In genomic region chr2:69936913-69937312, GRCh38 we compare ENCODE assay signal across 25 cellular contexts. TPM values are rescaled to one million over a fixed set of nuclear protein-coding genes. Genes with fewer than 3 reads are reported as not detected.
DNase-seq lines count a peak whose midpoint lies in the region; ATAC-seq, FAIRE-seq and TF ChIP-seq lines count a peak whose summit lies in the region.
"Had no signal": no experiment of that assay in that cellular context is flagged by ENCODE, and none has a peak within 500 bp of the region (broad histone marks: within the 10 kb centered on the region; RNA-seq: fewer than 3 reads in every experiment).

No MANE protein-coding gene starts in this region.

- no peak for TF ChIP-seq POLR2A in IMR-90 (IDR thresholded peaks at IDR 0.05; ENCODE audit: low read depth, low read length)

- POLR2A ChIA-PET in IMR-90 (lab: Charles Lee; ENCODE audit: unreplicated experiment), result no interaction called here

- H2BK120ac ChIP-seq in IMR-90 (ENCODE audit: low read depth, low read length), result no peak overlapping the region
- H2BK120ac ChIP-seq in trophoblast cell (ENCODE audit: insufficient read depth, low read length, poor library complexity), result no peak overlapping the region

- CTCF ChIA-PET in IMR-90 (lab: Yijun Ruan, JAX), result no interaction called here

- no peak overlapping the region for H4K12ac ChIP-seq in trophoblast cell (ENCODE audit: low read depth, low read length)

- 75% methylated on average over 6 of the region's 11 CpGs; no CpG with 5 or more reads in 1 of the 2 experiments for WGBS in IMR-90 (ENCODE audit: extremely low coverage in 2 of 2, insufficient read length in 1 of 2), 2 experiments
- no CpG with 5 or more reads among the region's 11 CpGs for WGBS in trophoblast cell (ENCODE audit: extremely low coverage, insufficient coverage, insufficient read length)

- in situ Hi-C loops in IMR-90 (cut with MboI; ENCODE audit: low sequenced_read_pairs), result no loop called here

- no peaks in the 10 kb centered on the region for H3K9me3 Mint-ChIP-seq in effector memory CD8-positive, alpha-beta T cell
- H3K9me3 Mint-ChIP-seq: activated B cell treated with CpG ODN at 0.5 μM for 24 hours; CD4-positive, alpha-beta T cell; HFFc6; naive thymus-derived CD4-positive, alpha-beta T cell had no signal

- no peaks in the 10 kb centered on the region for H3K79me2 ChIP-seq in trophoblast cell (ENCODE audit: control insufficient read depth, insufficient read depth, low read length, poor library complexity)
- H3K79me2 ChIP-seq: parathyroid adenoma had no signal

- H3K14ac ChIP-seq in IMR-90 (replicated peaks; ENCODE audit: low read depth, low read length) (no peak overlapping the region; the same call in 1 of the 2 replicates), trophoblast cell (ENCODE audit: low read length) (no peak overlapping the region)

- no peak overlapping the region for H3K9ac ChIP-seq in IMR-90 (ENCODE audit: low read depth, low read length)
- no peak overlapping the region for H3K9ac ChIP-seq in trophoblast cell (ENCODE audit: low read length)
- H3K9ac ChIP-seq: parathyroid adenoma had no signal

- H2BK15ac ChIP-seq in IMR-90 (ENCODE audit: low read depth, low read length), result no peak overlapping the region; the same call in 2 of the 3 replicates

- no peak overlapping the region for H4K5ac ChIP-seq in IMR-90 (ENCODE audit: low read depth, low read length)

- peaks cover 15 to 16% of the 10 kb centered on the region in 2 donors for H3K4me1 Mint-ChIP-seq in effector memory CD8-positive, alpha-beta T cell (ENCODE audit: low read depth in 2 of 2)

- H3K27me3 ChIP-seq in IMR-90 (ENCODE audit: control insufficient read depth, insufficient read depth, low read length) (no peaks in the 10 kb centered on the region), trophoblast cell (ENCODE audit: insufficient read depth, low read length) (no peaks in the 10 kb centered on the region)
- H3K27me3 ChIP-seq: cardiac muscle cell, MG63 had no signal

- H4K91ac ChIP-seq in IMR-90 (ENCODE audit: insufficient read depth, low read depth, low read length) (peak overlapping the region; percentile 9; the same call in 1 of the 2 replicates), trophoblast cell (ENCODE audit: low read depth, low read length) (no peak overlapping the region)

- H3K4me1 ChIP-seq in IMR-90 (ENCODE audit: control insufficient read depth, insufficient read depth, low read length) (peaks cover 10% of the 10 kb centered on the region), trophoblast cell (ENCODE audit: control insufficient read depth in 1 of 2, insufficient read depth in 2 of 2, low read length in 2 of 2) (peaks cover 0 to 3% of the 10 kb centered on the region in 2 experiments)
- H3K4me1 ChIP-seq: parathyroid adenoma had no signal

- no peak for FAIRE-seq in urothelium cell line (lab: Jason Lieb, UNC)
- FAIRE-seq: K562 had no signal

- peak; percentile 59 for DNase-seq in EH (ENCODE audit: low read depth)
- peak; percentile 28 for DNase-seq in IMR-90
- DNase-seq in effector memory CD8-positive, alpha-beta T cell, result no peak
- DNase-seq in trophoblast cell, result no peak
- DNase-seq in DMS53 (lab: John Stamatoyannopoulos, UW), result no peak
- DNase-seq in urothelium cell line (ENCODE audit: low spot score), result no peak
- DNase-seq: activated B cell treated with CpG ODN at 0.5 μM for 24 hours; activated gamma-delta T cell; CD4-positive, alpha-beta T cell; DMS 273 treated with DMSO at 0.1 percent for 48 hours; GDM1; HFFc6; MG63; naive thymus-derived CD4-positive, alpha-beta T cell; NCI-H1417; NCI-H446; OCI-M1; right cardiac atrium; stimulated activated CD4-positive, alpha-beta T cell treated with anti-CD3 and anti-CD28 coated beads, Interleukin-12 subunit alpha, Interleukin-12 subunit beta, amount 100 ng/mL, for 4 hours; stimulated activated CD4-positive, alpha-beta T cell treated with anti-CD3 and anti-CD28 coated beads, Interleukin-4, amount 100 ng/mL, for 24 hours; stimulated activated naive CD4-positive, alpha-beta T cell had no signal

- no peak overlapping the region for H2BK20ac ChIP-seq in IMR-90 (ENCODE audit: low read depth, low read length)

- no TSS peak for BruUV-seq in IMR-90 (replicated peaks; lab: Mats Ljungman, UMichigan)

- H2BK12ac ChIP-seq in trophoblast cell (ENCODE audit: low read length), result peak overlapping the region; percentile 11

- H3K36me3 ChIP-seq in IMR-90 (ENCODE audit: control insufficient read depth, insufficient read depth, low read length) (peaks cover 30% of the 10 kb centered on the region), trophoblast cell (ENCODE audit: control insufficient read depth in 1 of 2, insufficient read depth in 2 of 2, low read length in 2 of 2) (peaks cover 15 to 24% of the 10 kb centered on the region in 2 experiments)

- intact Hi-C loops in IMR-90 (cut with micrococcal nuclease), result no loop called here

- H3K4me2 ChIP-seq in IMR-90 (ENCODE audit: low read depth, low read length) (no peak overlapping the region), trophoblast cell (ENCODE audit: low read length) (no peak overlapping the region)

- H3K4ac ChIP-seq in IMR-90 (ENCODE audit: low read depth, low read length) (no peak overlapping the region), trophoblast cell (ENCODE audit: low read depth, low read length) (no peak overlapping the region)

- dilution Hi-C loops in IMR-90 (cut with HindIII; ENCODE audit: low sequenced_read_pairs, unreplicated experiment), result no loop called here

- peaks cover 61% of the 10 kb centered on the region for H3K36me3 Mint-ChIP-seq in effector memory CD8-positive, alpha-beta T cell (ENCODE audit: insufficient read depth)

- H3K27ac ChIP-seq in IMR-90 (ENCODE audit: insufficient read depth, low read length) (no peak overlapping the region), trophoblast cell (ENCODE audit: low read depth, low read length) (no peak overlapping the region)
- H3K27ac ChIP-seq: cardiac muscle cell, parathyroid adenoma had no signal

- H3K27me3 Mint-ChIP-seq in effector memory CD8-positive, alpha-beta T cell, result no peaks in the 10 kb centered on the region
- H3K27me3 Mint-ChIP-seq: activated B cell treated with CpG ODN at 0.5 μM for 24 hours; CD4-positive, alpha-beta T cell; naive thymus-derived CD4-positive, alpha-beta T cell had no signal

- no peak for TF ChIP-seq CTCF in IMR-90 (conservative IDR thresholded peaks at IDR 0.05; ENCODE audit: low read depth, low read length)

- H4K8ac ChIP-seq in IMR-90 (ENCODE audit: low read depth in 2 of 2, low read length in 2 of 2), result peak overlapping the region in 1 of 2 experiments; percentile 34; a peak in 1 of 4 replicates
- H4K8ac ChIP-seq in trophoblast cell (ENCODE audit: low read depth, low read length), result no peak overlapping the region

- H3K4me3 ChIP-seq in IMR-90 (ENCODE audit: insufficient read depth, low read depth, low read length) (no peak overlapping the region), trophoblast cell (ENCODE audit: low read depth, low read length) (no peak overlapping the region)
- H3K4me3 ChIP-seq: cardiac muscle cell, K562, MG63 had no signal

- peaks cover 12 to 19% of the 10 kb centered on the region in 2 experiments for H3K79me1 ChIP-seq in IMR-90 (ENCODE audit: low read depth in 1 of 2, low read length in 2 of 2)
- H3K79me1 ChIP-seq in trophoblast cell (ENCODE audit: low read length), result no peaks in the 10 kb centered on the region

- H3K18ac ChIP-seq in IMR-90 (ENCODE audit: low read depth, low read length) (no peak overlapping the region), trophoblast cell (ENCODE audit: low read length) (no peak overlapping the region)

- no peak for TF ChIP-seq RAD21 in IMR-90 (IDR thresholded peaks at IDR 0.05; ENCODE audit: low read length)

- H4K20me1 ChIP-seq in IMR-90 (ENCODE audit: insufficient read depth, low read length), result no peaks in the 10 kb centered on the region

- no peak overlapping the region for H2AFZ ChIP-seq in IMR-90 (replicated peaks; ENCODE audit: low read length, poor library complexity)
- no peak overlapping the region for H2AFZ ChIP-seq in trophoblast cell (ENCODE audit: insufficient read depth, low read length, poor library complexity)
- H2AFZ ChIP-seq: parathyroid adenoma had no signal

- H2BK5ac ChIP-seq in IMR-90 (ENCODE audit: low read depth, low read length, poor library complexity, severe bottlenecking) (no peak overlapping the region), trophoblast cell (ENCODE audit: low read depth, low read length, poor library complexity) (peak overlapping the region; percentile 5)

- H2AK9ac ChIP-seq in IMR-90 (replicated peaks; ENCODE audit: low read depth, low read length, poor library complexity), result peak overlapping the region; percentile 25

- H3K23ac ChIP-seq in IMR-90 (ENCODE audit: low read depth, low read length) (no peak overlapping the region), trophoblast cell (ENCODE audit: low read length) (no peak overlapping the region)

- peaks cover 13% of the 10 kb centered on the region; the same call in 1 of the 2 replicates for H3K9me1 ChIP-seq in IMR-90 (ENCODE audit: insufficient read depth, low read length)

- H3K27ac Mint-ChIP-seq in effector memory CD8-positive, alpha-beta T cell, result peak overlapping the region; percentile 29 to 32
- H3K27ac Mint-ChIP-seq: activated B cell treated with CpG ODN at 0.5 μM for 24 hours; CD4-positive, alpha-beta T cell; HFFc6 had no signal

- no peak overlapping the region for H3K56ac ChIP-seq in IMR-90 (ENCODE audit: extremely low read depth, insufficient read depth, low read length)

- H2AK5ac ChIP-seq in IMR-90 (ENCODE audit: low read depth, low read length), result 0 out of 2 replicates have a peak overlapping the region, but pooled peaks have one; percentile 12
- no peak overlapping the region for H2AK5ac ChIP-seq in trophoblast cell (ENCODE audit: low read length)

- no peak for ATAC-seq in IMR-90 (ENCODE audit: low read depth)
- no peak for ATAC-seq in effector memory CD8-positive, alpha-beta T cell (replicated peaks)
- no peak for ATAC-seq in HG03095 (IDR thresholded peaks at IDR 0.05; ENCODE audit: unreplicated experiment)
- ATAC-seq: K562; naive thymus-derived CD4-positive, alpha-beta T cell; right cardiac atrium had no signal

- no peak overlapping the region for H3K4me3 Mint-ChIP-seq in effector memory CD8-positive, alpha-beta T cell
- H3K4me3 Mint-ChIP-seq: activated B cell treated with CpG ODN at 0.5 μM for 24 hours; CD4-positive, alpha-beta T cell; HFFc6; naive thymus-derived CD4-positive, alpha-beta T cell had no signal

- no peaks in the 10 kb centered on the region for H3K9me3 ChIP-seq in IMR-90 (ENCODE audit: control insufficient read depth, insufficient read depth, low read length)
- H3K9me3 ChIP-seq in trophoblast cell (ENCODE audit: insufficient read depth, low read depth, low read length), result no peaks in the 10 kb centered on the region
- H3K9me3 ChIP-seq: MG63 had no signal

RNA-seq across cellular contexts. Expression of gene MXD1, which starts 22.0 kb away (rescaled TPM):
- total RNA-seq in IMR-90 (2012; rRNA removed), result 2.0 and 3.1 TPM in 2 replicates
- polyA plus RNA-seq in IMR-90 (2012; rRNA removed), result 3.7 TPM in 2 replicates
- 1.5 and 1.6 TPM in 2 replicates for polyA plus RNA-seq in IMR-90 (2012; cell fraction: cytosol; rRNA removed)
- 3.8 and 11.5 TPM in 2 replicates for polyA plus RNA-seq in IMR-90 (2012; cell fraction: nucleus; rRNA removed; ENCODE audit: low replicate concordance)
- polyA plus RNA-seq in trophoblast cell (2013), result 26.3 and 29.3 TPM in 2 replicates

RNA-seq across cellular contexts. Expression of gene ASPRV1, which starts 24.5 kb away (rescaled TPM):
- total RNA-seq in IMR-90 (2012; rRNA removed), result 0.18 and 0.28 TPM in 2 replicates
- 0.09 and 0.14 TPM in 2 replicates for polyA plus RNA-seq in IMR-90 (2012; rRNA removed)
- 0.08 and 0.10 TPM in 2 replicates for polyA plus RNA-seq in IMR-90 (2012; cell fraction: cytosol; rRNA removed)
- polyA plus RNA-seq in IMR-90 (2012; cell fraction: nucleus; rRNA removed; ENCODE audit: low replicate concordance), result 0.36 and 0.39 TPM in 2 replicates
- polyA plus RNA-seq in trophoblast cell (2013), result 0.16 and 0.22 TPM in 2 replicates

RNA-seq across cellular contexts. Expression of gene SNRNP27, which starts 43.2 kb away (rescaled TPM):
- total RNA-seq in IMR-90 (2012; rRNA removed), result 8.8 and 36.1 TPM in 2 replicates
- 41.5 and 48.3 TPM in 2 replicates for polyA plus RNA-seq in IMR-90 (2012; rRNA removed)
- polyA plus RNA-seq in IMR-90 (2012; cell fraction: cytosol; rRNA removed), result 7.2 and 8.6 TPM in 2 replicates
- polyA plus RNA-seq in IMR-90 (2012; cell fraction: nucleus; rRNA removed; ENCODE audit: low replicate concordance), result 3.1 and 16.7 TPM in 2 replicates
- 74.1 and 74.2 TPM in 2 replicates for polyA plus RNA-seq in trophoblast cell (2013)

Comparison
In these comparisons a context has a peak if more than half of its experiments do, and no peak if none do; other contexts are left out.
1. DNase-seq: peak in EH (single experiment) and IMR-90 (single experiment); none in effector memory CD8-positive, alpha-beta T cell (0 of 3), trophoblast cell (0 of 2), DMS53 (single experiment) and urothelium cell line (single experiment).